8 cellular contexts compared by ENCODE assay signal in the genomic region with DNA sequence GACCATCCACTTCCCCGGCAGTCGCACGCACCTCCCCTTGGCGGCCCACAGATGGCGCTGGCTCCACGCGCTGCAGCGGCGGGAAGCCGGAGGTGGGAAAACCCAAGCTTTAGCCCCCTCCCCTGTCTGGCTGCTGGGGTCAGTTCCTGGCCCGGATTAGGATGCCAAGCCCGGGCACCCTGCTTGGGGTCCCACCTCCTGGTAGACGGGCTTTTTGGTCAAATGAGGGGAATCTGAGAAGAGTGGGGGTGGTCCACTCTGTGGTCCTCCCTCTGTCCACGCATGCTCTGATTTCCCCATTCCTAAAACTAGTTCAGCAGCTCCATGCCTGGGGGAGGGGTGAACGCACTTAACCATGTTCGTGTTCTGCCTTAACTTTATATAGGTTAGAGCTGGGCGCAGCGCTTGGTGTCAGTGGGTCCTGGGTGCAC. TPM values are rescaled to one million over a fixed set of nuclear protein-coding genes. Genes with fewer than 3 reads are reported as not detected.
A peak's percentile ranks its signal among the peaks of the same experiment; 100 is the strongest.
DNase-seq lines count a peak whose midpoint lies in the region; ATAC-seq and TF ChIP-seq lines count a peak whose summit lies in the region.

No MANE protein-coding gene starts in this region.

- peaks cover 30% of the 10 kb centered on the region for H3K27me3 Mint-ChIP-seq in T-helper 17 cell

- H3K36me3 ChIP-seq in H7 (replicated peaks; ENCODE audit: control insufficient read depth, insufficient read depth, low read length) = no peaks in the 10 kb centered on the region
- H3K36me3 ChIP-seq in tibial nerve = no peaks in the 10 kb centered on the region

- no peak for TF ChIP-seq POLR2A in tibial nerve (IDR thresholded peaks at IDR 0.05)

- H3K4me3 Mint-ChIP-seq in T-helper 17 cell = no peak overlapping the region

- no peaks in the 10 kb centered on the region for H3K27me3 ChIP-seq in H7 (ENCODE audit: control insufficient read depth, insufficient read depth, low read length)
- no peaks in the 10 kb centered on the region for H3K27me3 ChIP-seq in tibial nerve

- peaks cover 3% of the 10 kb centered on the region for H3K36me3 Mint-ChIP-seq in T-helper 17 cell (ENCODE audit: low read depth)

- H3K27ac Mint-ChIP-seq in T-helper 17 cell = no peak overlapping the region

- WGBS in tibial nerve, 2 donors = 16% methylated on average over 18 of the region's 18 CpGs

- H3K4me3 ChIP-seq in AG10803 (ENCODE audit: low read length) (no peak overlapping the region), H7 (ENCODE audit: insufficient read depth, low read depth, low read length) (no peak overlapping the region), tibial nerve (no peak overlapping the region)

- no peak overlapping the region for H3K27ac ChIP-seq in tibial nerve

- H3K4me1 Mint-ChIP-seq in T-helper 17 cell = peaks cover 13% of the 10 kb centered on the region

- peak; percentile 47 for TF ChIP-seq CTCF in AG10803 (conservative IDR thresholded peaks at IDR 0.05; ENCODE audit: low read length)
- TF ChIP-seq CTCF in tibial nerve (IDR thresholded peaks at IDR 0.05) = peak; percentile 13 to 36 (median 22)

- peaks cover 0 to 16% (median 0%) of the 10 kb centered on the region in 4 donors for H3K9me3 ChIP-seq in tibial nerve
- H3K9me3 ChIP-seq in T-helper 17 cell (ENCODE audit: control insufficient read depth, low read length, poor library complexity, severe bottlenecking) = no peaks in the 10 kb centered on the region

- no peak for TF ChIP-seq EP300 in tibial nerve (IDR thresholded peaks at IDR 0.05)

- no peak for DNase-seq in AG10803 (ENCODE audit: low read depth)
- peak; percentile 91 for DNase-seq in H7
- peak; percentile 43 to 53 for DNase-seq in activated T-cell treated with anti-CD3 and anti-CD28 coated beads, Interleukin-2, amount 50 U/mL, for 48 hours
- DNase-seq in islet precursor cell = peak; percentile 76
- DNase-seq in tibial nerve (ENCODE audit: low spot score in 2 of 2) = no peak
- DNase-seq in T-helper 17 cell = no peak
- no peak for DNase-seq in putamen (ENCODE audit: low spot score)
- no peak for DNase-seq in effector CD8-positive, alpha-beta T cell (lab: John Stamatoyannopoulos, UW)

- no peaks in the 10 kb centered on the region for H3K4me1 ChIP-seq in tibial nerve

- no peak for ATAC-seq in T-helper 17 cell

RNA-seq across cellular contexts. Expression of gene ADGRE2, which starts 8.1 kb away (rescaled TPM):
- not detected in 2 replicates for total RNA-seq in H7 (2014; rRNA removed; shearing (Covaris generic))
- 1 to 10 TPM; 1.3 to 6.0 (median 4.0) TPM for total RNA-seq in tibial nerve
- 10 to 100 TPM in 1 of 2 donors, 1 to 10 TPM in 1; 5.3 to 20.6 TPM for total RNA-seq in T-helper 17 cell

RNA-seq across cellular contexts. Expression of gene OR7A5, which starts 48.5 kb away (rescaled TPM):
- total RNA-seq in H7 (2014; rRNA removed; shearing (Covaris generic)) = not detected in 2 replicates
- total RNA-seq in tibial nerve = 1 to 10 TPM in 2 of 4 donors, under 1 TPM in 2; 0.22 to 1.8 (median 0.80) TPM
- total RNA-seq in T-helper 17 cell = not detected

RNA-seq across cellular contexts. Expression of gene OR7C1, which starts 48.5 kb away (rescaled TPM):
- total RNA-seq in H7 (2014; rRNA removed; shearing (Covaris generic)) = not detected in 2 replicates
- 1 to 10 TPM in 1 of 4 donors, under 1 TPM in 2, not detected in 1; 0.21 to 2.4 (median 0.30) TPM for total RNA-seq in tibial nerve
- total RNA-seq in T-helper 17 cell = not detected

Comparison
In these comparisons a context has a peak if more than half of its experiments do, and no peak if none do; other contexts are left out.
1. DNase-seq: peak in H7 (single experiment), activated T-cell treated with anti-CD3 and anti-CD28 coated beads, Interleukin-2, amount 50 U/mL, for 48 hours (2 of 2) and islet precursor cell (single experiment); none in AG10803 (single experiment), tibial nerve (0 of 2), T-helper 17 cell (0 of 3), putamen (single experiment) and effector CD8-positive, alpha-beta T cell (single experiment).